In the genomic region with DNA sequence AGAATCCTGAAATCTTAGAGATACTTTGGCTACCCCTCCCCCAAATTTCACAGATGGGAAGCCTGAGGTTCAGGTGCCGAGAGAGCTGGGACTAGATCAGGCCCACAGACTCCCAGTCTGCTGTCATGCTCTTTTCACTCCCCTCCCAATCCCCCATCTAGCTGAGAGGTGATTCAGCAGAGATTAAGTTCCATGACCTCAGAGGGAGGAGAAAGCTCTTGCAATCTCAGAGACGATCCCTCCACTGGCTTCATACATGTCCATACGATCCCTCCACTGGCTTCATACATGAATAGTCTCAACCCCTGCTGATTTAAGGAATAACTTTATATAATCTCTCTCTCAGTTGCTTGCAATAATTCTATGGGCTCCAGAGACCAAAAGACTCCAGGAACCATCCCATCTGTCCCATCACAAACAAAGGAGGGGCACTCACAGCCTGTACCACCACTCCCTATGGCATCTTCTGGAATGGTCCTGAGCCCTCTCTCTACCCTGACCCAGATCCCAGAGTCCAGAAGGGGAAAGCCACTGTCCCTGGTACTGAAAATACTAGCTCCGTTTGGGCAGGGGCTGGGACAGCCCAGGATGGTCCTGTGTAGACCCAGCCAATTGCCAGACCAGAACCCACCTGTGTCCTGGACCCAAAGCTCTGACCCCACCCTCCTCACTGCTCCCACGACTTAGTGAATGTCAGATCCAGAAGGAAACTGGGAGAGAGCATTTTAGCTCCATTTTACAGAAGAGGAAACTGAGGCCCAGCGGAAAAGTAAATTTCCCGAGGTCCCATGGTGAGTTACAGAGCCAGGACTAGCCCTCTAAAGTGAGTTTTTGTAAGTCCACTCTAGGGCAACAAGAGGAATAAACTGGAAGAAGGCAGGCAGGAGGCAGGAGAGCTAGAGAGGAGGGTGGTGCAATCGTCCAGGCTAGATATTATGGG, we compare ENCODE assay signal across 2 cellular contexts.
TF ChIP-seq lines count a peak whose summit lies in the region.

No MANE protein-coding gene starts in this region.

TF ChIP-seq in A549, 52 proteins besides CTCF, POLR2A, EP300 and RAD21:
- TF ChIP-seq, protein P1, sequence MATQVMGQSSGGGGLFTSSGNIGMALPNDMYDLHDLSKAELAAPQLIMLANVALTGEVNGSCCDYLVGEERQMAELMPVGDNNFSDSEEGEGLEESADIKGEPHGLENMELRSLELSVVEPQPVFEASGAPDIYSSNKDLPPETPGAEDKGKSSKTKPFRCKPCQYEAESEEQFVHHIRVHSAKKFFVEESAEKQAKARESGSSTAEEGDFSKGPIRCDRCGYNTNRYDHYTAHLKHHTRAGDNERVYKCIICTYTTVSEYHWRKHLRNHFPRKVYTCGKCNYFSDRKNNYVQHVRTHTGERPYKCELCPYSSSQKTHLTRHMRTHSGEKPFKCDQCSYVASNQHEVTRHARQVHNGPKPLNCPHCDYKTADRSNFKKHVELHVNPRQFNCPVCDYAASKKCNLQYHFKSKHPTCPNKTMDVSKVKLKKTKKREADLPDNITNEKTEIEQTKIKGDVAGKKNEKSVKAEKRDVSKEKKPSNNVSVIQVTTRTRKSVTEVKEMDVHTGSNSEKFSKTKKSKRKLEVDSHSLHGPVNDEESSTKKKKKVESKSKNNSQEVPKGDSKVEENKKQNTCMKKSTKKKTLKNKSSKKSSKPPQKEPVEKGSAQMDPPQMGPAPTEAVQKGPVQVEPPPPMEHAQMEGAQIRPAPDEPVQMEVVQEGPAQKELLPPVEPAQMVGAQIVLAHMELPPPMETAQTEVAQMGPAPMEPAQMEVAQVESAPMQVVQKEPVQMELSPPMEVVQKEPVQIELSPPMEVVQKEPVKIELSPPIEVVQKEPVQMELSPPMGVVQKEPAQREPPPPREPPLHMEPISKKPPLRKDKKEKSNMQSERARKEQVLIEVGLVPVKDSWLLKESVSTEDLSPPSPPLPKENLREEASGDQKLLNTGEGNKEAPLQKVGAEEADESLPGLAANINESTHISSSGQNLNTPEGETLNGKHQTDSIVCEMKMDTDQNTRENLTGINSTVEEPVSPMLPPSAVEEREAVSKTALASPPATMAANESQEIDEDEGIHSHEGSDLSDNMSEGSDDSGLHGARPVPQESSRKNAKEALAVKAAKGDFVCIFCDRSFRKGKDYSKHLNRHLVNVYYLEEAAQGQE (IDR thresholded peaks at IDR 0.05), result peak; percentile 70
- TF ChIP-seq JUN (IDR thresholded peaks at IDR 0.05), result no peak
TF ChIP-seq in A549: peak in this region for 1.

TF ChIP-seq in GM23338, 12 proteins besides CTCF, POLR2A, EP300 and RAD21:
- TF ChIP-seq, protein P2, sequence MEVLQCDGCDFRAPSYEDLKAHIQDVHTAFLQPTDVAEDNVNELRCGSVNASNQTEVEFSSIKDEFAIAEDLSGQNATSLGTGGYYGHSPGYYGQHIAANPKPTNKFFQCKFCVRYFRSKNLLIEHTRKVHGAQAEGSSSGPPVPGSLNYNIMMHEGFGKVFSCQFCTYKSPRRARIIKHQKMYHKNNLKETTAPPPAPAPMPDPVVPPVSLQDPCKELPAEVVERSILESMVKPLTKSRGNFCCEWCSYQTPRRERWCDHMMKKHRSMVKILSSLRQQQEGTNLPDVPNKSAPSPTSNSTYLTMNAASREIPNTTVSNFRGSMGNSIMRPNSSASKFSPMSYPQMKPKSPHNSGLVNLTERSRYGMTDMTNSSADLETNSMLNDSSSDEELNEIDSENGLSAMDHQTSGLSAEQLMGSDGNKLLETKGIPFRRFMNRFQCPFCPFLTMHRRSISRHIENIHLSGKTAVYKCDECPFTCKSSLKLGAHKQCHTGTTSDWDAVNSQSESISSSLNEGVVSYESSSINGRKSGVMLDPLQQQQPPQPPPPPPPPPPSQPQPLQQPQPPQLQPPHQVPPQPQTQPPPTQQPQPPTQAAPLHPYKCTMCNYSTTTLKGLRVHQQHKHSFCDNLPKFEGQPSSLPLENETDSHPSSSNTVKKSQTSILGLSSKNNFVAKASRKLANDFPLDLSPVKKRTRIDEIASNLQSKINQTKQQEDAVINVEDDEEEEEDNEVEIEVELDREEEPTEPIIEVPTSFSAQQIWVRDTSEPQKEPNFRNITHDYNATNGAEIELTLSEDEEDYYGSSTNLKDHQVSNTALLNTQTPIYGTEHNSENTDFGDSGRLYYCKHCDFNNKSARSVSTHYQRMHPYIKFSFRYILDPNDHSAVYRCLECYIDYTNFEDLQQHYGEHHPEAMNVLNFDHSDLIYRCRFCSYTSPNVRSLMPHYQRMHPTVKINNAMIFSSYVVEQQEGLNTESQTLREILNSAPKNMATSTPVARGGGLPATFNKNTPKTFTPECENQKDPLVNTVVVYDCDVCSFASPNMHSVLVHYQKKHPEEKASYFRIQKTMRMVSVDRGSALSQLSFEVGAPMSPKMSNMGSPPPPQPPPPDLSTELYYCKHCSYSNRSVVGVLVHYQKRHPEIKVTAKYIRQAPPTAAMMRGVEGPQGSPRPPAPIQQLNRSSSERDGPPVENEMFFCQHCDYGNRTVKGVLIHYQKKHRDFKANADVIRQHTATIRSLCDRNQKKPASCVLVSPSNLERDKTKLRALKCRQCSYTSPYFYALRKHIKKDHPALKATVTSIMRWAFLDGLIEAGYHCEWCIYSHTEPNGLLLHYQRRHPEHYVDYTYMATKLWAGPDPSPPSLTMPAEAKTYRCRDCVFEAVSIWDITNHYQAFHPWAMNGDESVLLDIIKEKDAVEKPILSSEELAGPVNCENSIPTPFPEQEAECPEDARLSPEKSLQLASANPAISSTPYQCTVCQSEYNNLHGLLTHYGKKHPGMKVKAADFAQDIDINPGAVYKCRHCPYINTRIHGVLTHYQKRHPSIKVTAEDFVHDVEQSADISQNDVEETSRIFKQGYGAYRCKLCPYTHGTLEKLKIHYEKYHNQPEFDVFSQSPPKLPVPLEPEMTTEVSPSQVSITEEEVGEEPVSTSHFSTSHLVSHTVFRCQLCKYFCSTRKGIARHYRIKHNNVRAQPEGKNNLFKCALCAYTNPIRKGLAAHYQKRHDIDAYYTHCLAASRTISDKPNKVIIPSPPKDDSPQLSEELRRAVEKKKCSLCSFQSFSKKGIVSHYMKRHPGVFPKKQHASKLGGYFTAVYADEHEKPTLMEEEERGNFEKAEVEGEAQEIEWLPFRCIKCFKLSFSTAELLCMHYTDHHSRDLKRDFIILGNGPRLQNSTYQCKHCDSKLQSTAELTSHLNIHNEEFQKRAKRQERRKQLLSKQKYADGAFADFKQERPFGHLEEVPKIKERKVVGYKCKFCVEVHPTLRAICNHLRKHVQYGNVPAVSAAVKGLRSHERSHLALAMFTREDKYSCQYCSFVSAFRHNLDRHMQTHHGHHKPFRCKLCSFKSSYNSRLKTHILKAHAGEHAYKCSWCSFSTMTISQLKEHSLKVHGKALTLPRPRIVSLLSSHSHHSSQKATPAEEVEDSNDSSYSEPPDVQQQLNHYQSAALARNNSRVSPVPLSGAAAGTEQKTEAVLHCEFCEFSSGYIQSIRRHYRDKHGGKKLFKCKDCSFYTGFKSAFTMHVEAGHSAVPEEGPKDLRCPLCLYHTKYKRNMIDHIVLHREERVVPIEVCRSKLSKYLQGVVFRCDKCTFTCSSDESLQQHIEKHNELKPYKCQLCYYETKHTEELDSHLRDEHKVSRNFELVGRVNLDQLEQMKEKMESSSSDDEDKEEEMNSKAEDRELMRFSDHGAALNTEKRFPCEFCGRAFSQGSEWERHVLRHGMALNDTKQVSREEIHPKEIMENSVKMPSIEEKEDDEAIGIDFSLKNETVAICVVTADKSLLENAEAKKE (CRISPR knock-in tag; IDR thresholded peaks at IDR 0.05), result no peak
- TF ChIP-seq, protein P1 (IDR thresholded peaks at IDR 0.05; ENCODE audit: unreplicated experiment), result peak; percentile 76
- TF ChIP-seq ZNF114 (CRISPR knock-in tag; IDR thresholded peaks at IDR 0.05), result no peak
- TF ChIP-seq POLR2AphosphoS5 (IDR thresholded peaks at IDR 0.05; ENCODE audit: low read depth), result no peak
- no peak for TF ChIP-seq EZH2phosphoT487 (IDR thresholded peaks at IDR 0.05; ENCODE audit: unreplicated experiment)
- TF ChIP-seq ETS1 (IDR thresholded peaks at IDR 0.05), result no peak
